Comparison of ENCODE assay signal across 10 cellular contexts in genomic region chr6:14354919-14355572, GRCh38.
DNase-seq lines count a peak whose midpoint lies in the region; ATAC-seq and TF ChIP-seq lines count a peak whose summit lies in the region.
"Had no signal": no experiment of that assay in that cellular context is flagged by ENCODE, and none has a peak within 500 bp of the region (broad histone marks: within the 10 kb centered on the region; RNA-seq: fewer than 3 reads in every experiment).

No MANE protein-coding gene starts in this region.

- ATAC-seq in activated T-cell treated with anti-CD3 and anti-CD28 coated beads, Interleukin-2, amount 50 U/mL, for 72 hours (replicated peaks in 1 of 2): peak; percentile 47 to 66
- peak; percentile 62 for ATAC-seq in left lung
- no peak for ATAC-seq in natural killer cell treated with Interleukin-12 subunit alpha and Interleukin-12 subunit beta and Interleukin-15 and Interleukin-18, amount 100 ng/mL, for 72 hours
- ATAC-seq: CD8-positive, alpha-beta T cell had no signal

- H3K9me3 ChIP-seq in left lung (peaks cover 0 to 6% of the 10 kb centered on the region in 2 donors), tibial artery (peaks cover 0 to 8% (median 0%) of the 10 kb centered on the region in 3 donors)

- no peaks in the 10 kb centered on the region for H3K27me3 Mint-ChIP-seq in activated T-cell treated with anti-CD3 and anti-CD28 coated beads, Interleukin-2, amount 50 U/mL, for 72 hours (ENCODE audit: low read depth)
- peaks cover 5 to 7% of the 10 kb centered on the region in 2 donors for H3K27me3 Mint-ChIP-seq in natural killer cell treated with Interleukin-12 subunit alpha and Interleukin-12 subunit beta and Interleukin-15 and Interleukin-18, amount 100 ng/mL, for 72 hours

- H3K36me3 ChIP-seq in left lung (no peaks in the 10 kb centered on the region), tibial artery (no peaks in the 10 kb centered on the region)

- no peak overlapping the region for H3K27ac Mint-ChIP-seq in activated T-cell treated with anti-CD3 and anti-CD28 coated beads, Interleukin-2, amount 50 U/mL, for 72 hours
- H3K27ac Mint-ChIP-seq in natural killer cell treated with Interleukin-12 subunit alpha and Interleukin-12 subunit beta and Interleukin-15 and Interleukin-18, amount 100 ng/mL, for 72 hours: no peak overlapping the region
- H3K27ac Mint-ChIP-seq: CD8-positive, alpha-beta T cell had no signal

- H3K4me1 ChIP-seq in left lung: peaks cover 5 to 12% of the 10 kb centered on the region in 2 donors
- peaks cover 0 to 10% (median 3%) of the 10 kb centered on the region in 4 donors for H3K4me1 ChIP-seq in tibial artery
- H3K4me1 ChIP-seq: parathyroid adenoma had no signal

- peaks cover 50% of the 10 kb centered on the region for H3K4me1 Mint-ChIP-seq in activated T-cell treated with anti-CD3 and anti-CD28 coated beads, Interleukin-2, amount 50 U/mL, for 72 hours (ENCODE audit: low read depth)
- H3K4me1 Mint-ChIP-seq in natural killer cell treated with Interleukin-12 subunit alpha and Interleukin-12 subunit beta and Interleukin-15 and Interleukin-18, amount 100 ng/mL, for 72 hours (ENCODE audit: low read depth in 2 of 2): peaks cover 0 to 5% of the 10 kb centered on the region in 2 donors

- peaks cover 3% of the 10 kb centered on the region in 2 donors for H3K36me3 Mint-ChIP-seq in activated T-cell treated with anti-CD3 and anti-CD28 coated beads, Interleukin-2, amount 50 U/mL, for 72 hours (ENCODE audit: insufficient read depth in 2 of 2)
- no peaks in the 10 kb centered on the region for H3K36me3 Mint-ChIP-seq in natural killer cell treated with Interleukin-12 subunit alpha and Interleukin-12 subunit beta and Interleukin-15 and Interleukin-18, amount 100 ng/mL, for 72 hours
- H3K36me3 Mint-ChIP-seq: CD8-positive, alpha-beta T cell had no signal

- intact Hi-C loops in left lung (cut with DNase I) (no loop called here), tibial artery (cut with DNase I; ENCODE audit: low total_unique reads) (no loop called here)

- no peak overlapping the region for H3K4me3 ChIP-seq in left lung
- no peak overlapping the region for H3K4me3 ChIP-seq in tibial artery

- H3K4me3 Mint-ChIP-seq in activated T-cell treated with anti-CD3 and anti-CD28 coated beads, Interleukin-2, amount 50 U/mL, for 72 hours: no peak overlapping the region
- no peak overlapping the region for H3K4me3 Mint-ChIP-seq in natural killer cell treated with Interleukin-12 subunit alpha and Interleukin-12 subunit beta and Interleukin-15 and Interleukin-18, amount 100 ng/mL, for 72 hours
- H3K4me3 Mint-ChIP-seq: CD8-positive, alpha-beta T cell had no signal

- no peak for TF ChIP-seq CTCF in left lung (IDR thresholded peaks at IDR 0.05)
- no peak for TF ChIP-seq CTCF in tibial artery (IDR thresholded peaks at IDR 0.05)

- H3K27me3 ChIP-seq in left lung (no peaks in the 10 kb centered on the region), tibial artery (no peaks in the 10 kb centered on the region)

- H3K9me3 Mint-ChIP-seq in activated T-cell treated with anti-CD3 and anti-CD28 coated beads, Interleukin-2, amount 50 U/mL, for 72 hours: peaks cover 0 to 2% of the 10 kb centered on the region in 2 donors
- no peaks in the 10 kb centered on the region for H3K9me3 Mint-ChIP-seq in natural killer cell treated with Interleukin-12 subunit alpha and Interleukin-12 subunit beta and Interleukin-15 and Interleukin-18, amount 100 ng/mL, for 72 hours
- H3K9me3 Mint-ChIP-seq: CD8-positive, alpha-beta T cell had no signal

- H3K27ac ChIP-seq in left lung (no peak overlapping the region), tibial artery (no peak overlapping the region)
- H3K27ac ChIP-seq: parathyroid adenoma had no signal

- DNase-seq in activated CD4-positive, alpha-beta T cell treated with anti-CD3 and anti-CD28 coated beads for 48 hours: peak; percentile 65
- DNase-seq in activated CD4-positive, alpha-beta T cell treated with anti-CD3 and anti-CD28 coated beads for 1 hour: no peak
- DNase-seq in activated T-cell treated with anti-CD3 and anti-CD28 coated beads, Interleukin-2, amount 50 U/mL, for 72 hours: peak; percentile 17 to 57
- peak in 1 of 2 donors; percentile 66 for DNase-seq in left lung
- DNase-seq in tibial artery: peak; percentile 50 to 78
- DNase-seq in NCI-H526 treated with DMSO at 0.1 percent for 48 hours (lab: John Stamatoyannopoulos, UW): no peak
- no peak for DNase-seq in natural killer cell treated with Interleukin-12 subunit alpha and Interleukin-12 subunit beta and Interleukin-15 and Interleukin-18, amount 100 ng/mL, for 72 hours (ENCODE audit: low spot score)
- DNase-seq in activated gamma-delta T cell treated with Interleukin-2 at 50 U/mL for 16 hours: no peak

Comparison
In these comparisons a context has a peak if more than half of its experiments do, and no peak if none do; other contexts are left out.
1. DNase-seq: peak in activated CD4-positive, alpha-beta T cell treated with anti-CD3 and anti-CD28 coated beads for 48 hours (single experiment), activated T-cell treated with anti-CD3 and anti-CD28 coated beads, Interleukin-2, amount 50 U/mL, for 72 hours (2 of 2) and tibial artery (2 of 2); none in activated CD4-positive, alpha-beta T cell treated with anti-CD3 and anti-CD28 coated beads for 1 hour (single experiment), NCI-H526 treated with DMSO at 0.1 percent for 48 hours (single experiment), natural killer cell treated with Interleukin-12 subunit alpha and Interleukin-12 subunit beta and Interleukin-15 and Interleukin-18, amount 100 ng/mL, for 72 hours (single experiment) and activated gamma-delta T cell treated with Interleukin-2 at 50 U/mL for 16 hours (single experiment).
2. ATAC-seq: peak in activated T-cell treated with anti-CD3 and anti-CD28 coated beads, Interleukin-2, amount 50 U/mL, for 72 hours (2 of 2) and left lung (single experiment); none in natural killer cell treated with Interleukin-12 subunit alpha and Interleukin-12 subunit beta and Interleukin-15 and Interleukin-18, amount 100 ng/mL, for 72 hours (0 of 2).